1 cellular context compared by ENCODE assay signal in the genomic region with DNA sequence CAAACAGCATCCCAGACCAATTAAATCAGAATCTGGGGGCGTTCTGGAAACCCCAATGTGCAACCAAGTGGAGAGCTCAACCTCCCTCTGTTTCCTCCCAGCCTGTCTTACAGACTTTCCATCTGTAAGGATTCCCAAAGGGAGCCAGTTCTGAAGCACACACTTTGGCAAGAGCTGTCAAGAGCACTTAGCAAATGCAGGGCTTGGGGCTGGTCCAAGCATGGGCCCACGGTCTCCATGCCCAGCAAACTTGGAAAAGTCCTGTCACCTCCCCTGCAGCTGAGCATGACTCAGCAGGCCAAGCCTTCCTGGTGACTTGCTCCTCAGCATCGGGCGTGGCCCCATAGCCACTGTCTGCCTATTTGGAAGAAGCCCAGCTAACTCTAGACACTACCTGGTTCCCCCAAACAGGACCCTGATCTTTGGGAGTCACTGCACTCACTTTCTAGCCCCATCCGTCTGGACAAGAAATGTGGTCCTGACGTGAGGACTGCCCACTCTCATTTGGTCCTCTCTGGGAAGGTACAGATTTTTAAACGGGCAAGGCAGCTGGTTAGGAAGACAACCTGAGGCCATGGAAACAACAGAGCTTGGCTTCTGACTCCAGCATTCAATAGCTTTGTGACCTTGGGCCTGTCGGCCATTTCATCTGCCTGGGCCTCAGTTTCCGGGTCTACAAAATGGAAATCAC.
TF ChIP-seq lines count a peak whose summit lies in the region.

No MANE protein-coding gene starts in this region.

TF ChIP-seq in GM12878, 131 proteins besides CTCF, POLR2A, EP300 and RAD21 (continued from another document):
- TF ChIP-seq, protein P1, sequence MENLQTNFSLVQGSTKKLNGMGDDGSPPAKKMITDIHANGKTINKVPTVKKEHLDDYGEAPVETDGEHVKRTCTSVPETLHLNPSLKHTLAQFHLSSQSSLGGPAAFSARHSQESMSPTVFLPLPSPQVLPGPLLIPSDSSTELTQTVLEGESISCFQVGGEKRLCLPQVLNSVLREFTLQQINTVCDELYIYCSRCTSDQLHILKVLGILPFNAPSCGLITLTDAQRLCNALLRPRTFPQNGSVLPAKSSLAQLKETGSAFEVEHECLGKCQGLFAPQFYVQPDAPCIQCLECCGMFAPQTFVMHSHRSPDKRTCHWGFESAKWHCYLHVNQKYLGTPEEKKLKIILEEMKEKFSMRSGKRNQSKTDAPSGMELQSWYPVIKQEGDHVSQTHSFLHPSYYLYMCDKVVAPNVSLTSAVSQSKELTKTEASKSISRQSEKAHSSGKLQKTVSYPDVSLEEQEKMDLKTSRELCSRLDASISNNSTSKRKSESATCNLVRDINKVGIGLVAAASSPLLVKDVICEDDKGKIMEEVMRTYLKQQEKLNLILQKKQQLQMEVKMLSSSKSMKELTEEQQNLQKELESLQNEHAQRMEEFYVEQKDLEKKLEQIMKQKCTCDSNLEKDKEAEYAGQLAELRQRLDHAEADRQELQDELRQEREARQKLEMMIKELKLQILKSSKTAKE (IDR thresholded peaks at IDR 0.05; ENCODE audit: low read depth, poor library complexity, severe bottlenecking), result no peak
- no peak for TF ChIP-seq STAT1 (conservative IDR thresholded peaks at IDR 0.05)
